ENCODE assay signal across 28 cellular contexts in genomic region chr1:43001434-43001833, GRCh38.
"Had no signal": no experiment of that assay in that cellular context is flagged by ENCODE, and none has a peak within 500 bp of the region (broad histone marks: within the 10 kb centered on the region; RNA-seq: fewer than 3 reads in every experiment).

No MANE protein-coding gene starts in this region.

- H3K27ac Mint-ChIP-seq: stimulated activated effector memory CD8-positive, alpha-beta T cell treated with anti-CD3 and anti-CD28 coated beads, Interleukin-12 subunit alpha, Interleukin-12 subunit beta, amount 100 ng/mL, for 72 hours; stimulated activated memory B cell treated with anti-CD40 and anti-IgM and Interleukin-4, amounts not matched to agents 10 μg/mL and 1 μg/mL and 100 μg/mL, for 72 hours; stimulated activated naive B cell treated with anti-CD40 and anti-IgM and Interleukin-4, amounts not matched to agents 10 μg/mL and 1 μg/mL and 100 μg/mL, for 72 hours; stimulated activated naive CD8-positive, alpha-beta T cell treated with anti-CD3 and anti-CD28 coated beads, Interleukin-15, amount 100 ng/mL, for 72 hours; stimulated activated naive CD8-positive, alpha-beta T cell treated with anti-CD3 and anti-CD28 coated beads, Interleukin-15, Interleukin-2, amounts not matched to agents 100 ng/mL and 50 ng/mL, for 24 hours had no signal

- H3K27me3 Mint-ChIP-seq: stimulated activated memory B cell treated with anti-CD40 and anti-IgM and Interleukin-4, amounts not matched to agents 10 μg/mL and 1 μg/mL and 100 μg/mL, for 72 hours; stimulated activated naive B cell treated with anti-CD40 and anti-IgM and Interleukin-4, amounts not matched to agents 10 μg/mL and 1 μg/mL and 100 μg/mL, for 72 hours; stimulated activated naive CD8-positive, alpha-beta T cell treated with anti-CD3 and anti-CD28 coated beads, Interleukin-15, amount 100 ng/mL, for 72 hours; stimulated activated naive CD8-positive, alpha-beta T cell treated with anti-CD3 and anti-CD28 coated beads, Interleukin-15, Interleukin-2, amounts not matched to agents 100 ng/mL and 50 ng/mL, for 24 hours; type B pancreatic cell had no signal

- H3K4me1 ChIP-seq: stomach, testis, thyroid gland, tibial nerve, transverse colon, upper lobe of left lung, upper lobe of right lung, uterus, vagina had no signal

- DNase-seq: stimulated activated CD4-positive, alpha-beta T cell treated with anti-CD3 and anti-CD28 coated beads, Interleukin-2, amount 100 ng/mL, for 48 hours; stimulated activated CD4-positive, alpha-beta T cell treated with anti-CD3 and anti-CD28 coated beads, Interleukin-4, amount 100 ng/mL, for 1 hour; stimulated activated CD4-positive, alpha-beta T cell treated with anti-CD3 and anti-CD28 coated beads, Interleukin-4, amount 100 ng/mL, for 24 hours; stimulated activated CD4-positive, alpha-beta T cell treated with anti-CD3 and anti-CD28 coated beads, Interleukin-4, amount 100 ng/mL, for 4 hours; stimulated activated CD8-positive, alpha-beta memory T cell treated with anti-CD3 and anti-CD28 coated beads, Interleukin-4, amount 100 ng/mL, for 48 hours; stimulated activated naive B cell treated with anti-CD40 and anti-IgM and Interleukin-4, amounts not matched to agents 10 μg/mL and 1 μg/mL and 100 μg/mL, for 72 hours; stimulated activated naive CD4-positive, alpha-beta T cell; stimulated activated naive CD4-positive, alpha-beta T cell treated with Interleukin-2 at 50 U/mL for 16 hours; stimulated activated naive CD8-positive, alpha-beta T cell treated with anti-CD3 and anti-CD28 coated beads, Interleukin-15, amount 100 ng/mL, for 72 hours; stimulated activated naive CD8-positive, alpha-beta T cell treated with anti-CD3 and anti-CD28 coated beads, Interleukin-15, Interleukin-2, amounts not matched to agents 100 U/mL and 50 U/mL, for 24 hours; stomach; substantia nigra; testis; thyroid gland; tibial artery; transverse colon; upper lobe of left lung; upper lobe of right lung; uterus had no signal

- H3K27ac ChIP-seq: stomach, suprapubic skin, testis, thoracic aorta, thyroid gland, tibial artery, tibial nerve, transverse colon, upper lobe of left lung, upper lobe of right lung, uterus, vagina had no signal

- H3K4me3 ChIP-seq: stomach, suprapubic skin, testis, thoracic aorta, thyroid gland, tibial artery, tibial nerve, transverse colon, upper lobe of left lung, upper lobe of right lung, uterus, vagina had no signal

- ATAC-seq: stimulated activated effector memory CD8-positive, alpha-beta T cell treated with anti-CD3 and anti-CD28 coated beads, Interleukin-12 subunit alpha, Interleukin-12 subunit beta, amount 100 ng/mL, for 72 hours; stimulated activated memory B cell treated with anti-CD40 and anti-IgM and Interleukin-4, amounts not matched to agents 10 μg/mL and 1 μg/mL and 100 μg/mL, for 72 hours; stimulated activated naive B cell treated with anti-CD40 and anti-IgM and Interleukin-4, amounts not matched to agents 10 μg/mL and 1 μg/mL and 100 μg/mL, for 72 hours; stimulated activated naive CD8-positive, alpha-beta T cell treated with anti-CD3 and anti-CD28 coated beads, Interleukin-15, amount 100 ng/mL, for 72 hours; stimulated activated naive CD8-positive, alpha-beta T cell treated with anti-CD3 and anti-CD28 coated beads, Interleukin-15, Interleukin-2, amounts not matched to agents 100 U/mL and 50 U/mL, for 24 hours; upper lobe of right lung had no signal

- H3K27me3 ChIP-seq: testis, thyroid gland, upper lobe of left lung, upper lobe of right lung, uterus, vagina had no signal

- FAIRE-seq: urothelium cell line had no signal

- H3K9me3 Mint-ChIP-seq: stimulated activated effector memory CD8-positive, alpha-beta T cell treated with anti-CD3 and anti-CD28 coated beads, Interleukin-12 subunit alpha, Interleukin-12 subunit beta, amount 100 ng/mL, for 72 hours; stimulated activated memory B cell treated with anti-CD40 and anti-IgM and Interleukin-4, amounts not matched to agents 10 μg/mL and 1 μg/mL and 100 μg/mL, for 72 hours; stimulated activated naive B cell treated with anti-CD40 and anti-IgM and Interleukin-4, amounts not matched to agents 10 μg/mL and 1 μg/mL and 100 μg/mL, for 72 hours; stimulated activated naive CD8-positive, alpha-beta T cell treated with anti-CD3 and anti-CD28 coated beads, Interleukin-15, amount 100 ng/mL, for 72 hours; stimulated activated naive CD8-positive, alpha-beta T cell treated with anti-CD3 and anti-CD28 coated beads, Interleukin-15, Interleukin-2, amounts not matched to agents 100 ng/mL and 50 ng/mL, for 24 hours; type B pancreatic cell had no signal

- H3K4me1 Mint-ChIP-seq: stimulated activated effector memory CD8-positive, alpha-beta T cell treated with anti-CD3 and anti-CD28 coated beads, Interleukin-12 subunit alpha, Interleukin-12 subunit beta, amount 100 ng/mL, for 72 hours; stimulated activated naive CD8-positive, alpha-beta T cell treated with anti-CD3 and anti-CD28 coated beads, Interleukin-15, amount 100 ng/mL, for 72 hours had no signal

- H3K36me3 Mint-ChIP-seq: stimulated activated effector memory CD8-positive, alpha-beta T cell treated with anti-CD3 and anti-CD28 coated beads, Interleukin-12 subunit alpha, Interleukin-12 subunit beta, amount 100 ng/mL, for 72 hours; stimulated activated memory B cell treated with anti-CD40 and anti-IgM and Interleukin-4, amounts not matched to agents 10 μg/mL and 1 μg/mL and 100 μg/mL, for 72 hours; stimulated activated naive B cell treated with anti-CD40 and anti-IgM and Interleukin-4, amounts not matched to agents 10 μg/mL and 1 μg/mL and 100 μg/mL, for 72 hours; type B pancreatic cell had no signal

- H3K9me3 ChIP-seq: stomach, suprapubic skin, testis, thoracic aorta, thyroid gland, tibial artery, tibial nerve, transverse colon, upper lobe of left lung, upper lobe of right lung, uterus, vagina had no signal

- H3K36me3 ChIP-seq: stomach, suprapubic skin, thoracic aorta, thyroid gland, tibial artery, tibial nerve, transverse colon, upper lobe of left lung, upper lobe of right lung, uterus, vagina had no signal

- H3K4me3 Mint-ChIP-seq: stimulated activated effector memory CD8-positive, alpha-beta T cell treated with anti-CD3 and anti-CD28 coated beads, Interleukin-12 subunit alpha, Interleukin-12 subunit beta, amount 100 ng/mL, for 72 hours; stimulated activated memory B cell treated with anti-CD40 and anti-IgM and Interleukin-4, amounts not matched to agents 10 μg/mL and 1 μg/mL and 100 μg/mL, for 72 hours; stimulated activated naive B cell treated with anti-CD40 and anti-IgM and Interleukin-4, amounts not matched to agents 10 μg/mL and 1 μg/mL and 100 μg/mL, for 72 hours; stimulated activated naive CD8-positive, alpha-beta T cell treated with anti-CD3 and anti-CD28 coated beads, Interleukin-15, amount 100 ng/mL, for 72 hours; stimulated activated naive CD8-positive, alpha-beta T cell treated with anti-CD3 and anti-CD28 coated beads, Interleukin-15, Interleukin-2, amounts not matched to agents 100 ng/mL and 50 ng/mL, for 24 hours; type B pancreatic cell had no signal
